ENCODE assay signal across 12 cellular contexts in the genomic region with DNA sequence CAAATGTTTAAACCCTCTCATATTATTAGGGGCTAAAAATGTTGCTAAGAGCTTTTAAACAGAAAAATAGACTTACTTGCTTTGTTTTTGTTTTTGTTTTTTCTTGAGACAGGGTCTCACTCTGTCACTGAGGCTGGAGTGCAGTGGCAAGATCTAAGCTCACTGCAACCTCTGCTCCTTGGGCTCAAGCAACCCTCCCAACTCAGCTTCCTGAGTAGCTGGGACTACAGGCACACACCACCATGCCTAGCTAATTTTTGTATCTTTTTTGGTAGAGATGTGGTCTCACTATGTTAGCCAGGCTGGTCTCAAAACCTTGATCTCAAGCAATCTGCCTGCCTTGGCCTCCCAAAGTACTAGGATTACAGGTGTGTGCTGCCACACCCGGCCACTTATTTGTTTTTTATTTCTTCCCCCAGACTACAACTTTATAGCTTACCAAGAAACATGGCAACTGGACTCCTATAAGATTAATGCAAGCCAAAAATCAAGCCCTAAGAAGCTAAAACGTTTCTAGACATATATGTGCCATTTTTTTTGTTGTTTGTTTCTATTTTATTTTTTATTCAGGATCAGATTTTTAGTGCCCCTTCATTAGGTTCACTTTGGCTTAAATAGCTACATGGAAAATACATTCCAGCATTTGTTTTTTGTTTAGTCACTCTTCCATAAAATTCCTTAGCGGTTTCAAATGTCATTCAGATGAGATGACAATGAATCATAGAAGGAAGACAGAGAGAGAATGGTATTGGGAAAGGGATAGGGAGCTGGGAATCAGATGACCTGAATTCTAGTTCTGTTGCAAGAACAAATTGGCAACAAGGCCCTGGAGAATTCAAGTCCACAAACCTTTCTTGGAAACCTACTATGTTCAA.
DNase-seq lines count a peak whose midpoint lies in the region; ATAC-seq, FAIRE-seq and TF ChIP-seq lines count a peak whose summit lies in the region.
"Had no signal": no experiment of that assay in that cellular context is flagged by ENCODE, and none has a peak within 500 bp of the region (broad histone marks: within the 10 kb centered on the region; RNA-seq: fewer than 3 reads in every experiment).

No MANE protein-coding gene starts in this region.

- no peak overlapping the region for H3K23ac ChIP-seq in trophoblast cell (ENCODE audit: low read length)

- H2BK12ac ChIP-seq in trophoblast cell (ENCODE audit: low read length), result no peak overlapping the region

- H4K8ac ChIP-seq in trophoblast cell (ENCODE audit: low read depth, low read length), result no peak overlapping the region

- in situ Hi-C loops in Panc1 (cut with HindIII; ENCODE audit: low pct_unique_long_range_greater_than_20kb, low sequenced_read_pairs), result no loop called here

- H3K79me2 ChIP-seq in endothelial cell of umbilical vein (ENCODE audit: control insufficient read depth, insufficient read depth, low read length) (no peaks in the 10 kb centered on the region), trophoblast cell (ENCODE audit: control insufficient read depth, insufficient read depth, low read length, poor library complexity) (no peaks in the 10 kb centered on the region)

- H4K91ac ChIP-seq in trophoblast cell (ENCODE audit: low read depth, low read length), result no peak overlapping the region

- POLR2A ChIA-PET in Panc1 (lab: Charles Lee) (interaction anchor here (0.6 kb wide), 1 partner anchor 148 kb away, joined by 3 read pairs; no protein-coding TSS in a partner anchor), endothelial cell of umbilical vein (lab: Charles Lee) (no interaction called here)

- peak overlapping the region; percentile 74 for H3K27ac ChIP-seq in Panc1 (ENCODE audit: low read length)
- H3K27ac ChIP-seq in endothelial cell of umbilical vein (ENCODE audit: insufficient read depth, low read depth, low read length), result peak overlapping the region; percentile 46
- H3K27ac ChIP-seq in trophoblast cell (ENCODE audit: low read depth, low read length), result no peak overlapping the region
- H3K27ac ChIP-seq: thoracic aorta had no signal

- H3K36me3 ChIP-seq in Panc1 (ENCODE audit: control insufficient read depth, insufficient read depth, low read length) (no peaks in the 10 kb centered on the region), endothelial cell of umbilical vein (ENCODE audit: control insufficient read depth in 2 of 2, extremely low read depth in 1 of 2, insufficient read depth in 2 of 2, low read length in 2 of 2) (no peaks in the 10 kb centered on the region), trophoblast cell (ENCODE audit: control insufficient read depth in 1 of 2, insufficient read depth in 2 of 2, low read length in 2 of 2) (no peaks in the 10 kb centered on the region)
- H3K36me3 ChIP-seq: thoracic aorta had no signal

- H2AFZ ChIP-seq in endothelial cell of umbilical vein (ENCODE audit: low read depth, low read length) (peak overlapping the region; percentile 81), trophoblast cell (ENCODE audit: insufficient read depth, low read length, poor library complexity) (no peak overlapping the region)

- dilution Hi-C loops in endothelial cell of umbilical vein (cut with MboI; ENCODE audit: extremely low pct_ligation_motif_present, low sequenced_read_pairs), result no loop called here

- peak; percentile 95 for DNase-seq in EH (ENCODE audit: low read depth)
- DNase-seq in Panc1 (ENCODE audit: low read depth, low spot score), result peak; percentile 98
- peak; percentile 11 for DNase-seq in endothelial cell of umbilical vein (ENCODE audit: low read depth, low spot score)
- peak; percentile 45 to 85 for DNase-seq in trophoblast cell
- DNase-seq in left lobe of liver (ENCODE audit: low spot score), result no peak
- DNase-seq in NOMO-1 (lab: John Stamatoyannopoulos, UW; ENCODE audit: unreplicated experiment in 2 of 2), result no peak
- no peak for DNase-seq in NCI-H1436 (lab: John Stamatoyannopoulos, UW)
- DNase-seq: Calu3, immature natural killer cell, NCI-H1048 had no signal

- H2AK5ac ChIP-seq in trophoblast cell (ENCODE audit: low read length), result no peak overlapping the region

- no peak overlapping the region for H3K14ac ChIP-seq in trophoblast cell (ENCODE audit: low read length)

- H3K4me3 ChIP-seq in Panc1 (ENCODE audit: low read depth in 2 of 2, low read length in 2 of 2) (peak overlapping the region in 1 of 2 experiments; percentile 8; a peak in 1 of 4 replicates), endothelial cell of umbilical vein (replicated peaks in 1 of 3; ENCODE audit: insufficient read depth in 1 of 3, low read depth in 1 of 3, low read length in 3 of 3) (no peak overlapping the region), trophoblast cell (ENCODE audit: low read depth, low read length) (no peak overlapping the region)
- H3K4me3 ChIP-seq: thoracic aorta had no signal

- peak; percentile 21 for FAIRE-seq in endothelial cell of umbilical vein (lab: Jason Lieb, UNC)

- H4K12ac ChIP-seq in trophoblast cell (ENCODE audit: low read depth, low read length), result no peak overlapping the region

- CTCF ChIA-PET in Panc1 (lab: Charles Lee) (interaction anchor here (0.6 to 1.0 kb wide), 4 partner anchors 9 to 139 kb away, joined by 3 to 8 read pairs (median 4); no protein-coding TSS in a partner anchor), endothelial cell of umbilical vein (lab: Charles Lee) (interaction anchor here (0.7 to 1.8 kb wide), 10 partner anchors 9 to 251 kb away, joined by 3 to 7 read pairs (median 3); no protein-coding TSS in a partner anchor)

- no peaks in the 10 kb centered on the region for H3K27me3 ChIP-seq in Panc1 (ENCODE audit: control insufficient read depth, insufficient read depth, low read length)
- H3K27me3 ChIP-seq in endothelial cell of umbilical vein (ENCODE audit: control insufficient read depth in 2 of 2, insufficient read depth in 2 of 2, low read length in 2 of 2), result no peaks in the 10 kb centered on the region
- H3K27me3 ChIP-seq in trophoblast cell (ENCODE audit: insufficient read depth, low read length), result no peaks in the 10 kb centered on the region

- peak; percentile 85 for ATAC-seq in Panc1
- ATAC-seq in left lobe of liver, result no peak
- ATAC-seq in HG03175 (IDR thresholded peaks at IDR 0.05; ENCODE audit: unreplicated experiment), result no peak

- H3K9ac ChIP-seq in endothelial cell of umbilical vein (replicated peaks; ENCODE audit: extremely low read depth, insufficient read depth, low read length) (no peak overlapping the region), trophoblast cell (ENCODE audit: low read length) (no peak overlapping the region)

- no peak for TF ChIP-seq CTCF in Panc1 (IDR thresholded peaks at IDR 0.05)
- TF ChIP-seq CTCF in endothelial cell of umbilical vein (IDR thresholded peaks at IDR 0.05; ENCODE audit: extremely low read depth in 1 of 2, insufficient read depth in 1 of 2, low read depth in 1 of 2, low read length in 2 of 2), result no peak

- no CpG with 5 or more reads among the region's 3 CpGs for WGBS in trophoblast cell (ENCODE audit: extremely low coverage, insufficient coverage, insufficient read length)

- H3K9me3 ChIP-seq in Panc1 (ENCODE audit: control insufficient read depth, insufficient read depth, low read depth, low read length) (no peaks in the 10 kb centered on the region), endothelial cell of umbilical vein (replicated peaks; ENCODE audit: control insufficient read depth, insufficient read depth, low read length) (no peaks in the 10 kb centered on the region), trophoblast cell (ENCODE audit: insufficient read depth, low read depth, low read length) (no peaks in the 10 kb centered on the region)
- H3K9me3 ChIP-seq: thoracic aorta had no signal

- H3K9me1 ChIP-seq in endothelial cell of umbilical vein (replicated peaks; ENCODE audit: control insufficient read depth, extremely low read depth, insufficient read depth, low read length), result no peaks in the 10 kb centered on the region

- H3K4me2 ChIP-seq in endothelial cell of umbilical vein (ENCODE audit: insufficient read depth, low read length), result no peak overlapping the region
- H3K4me2 ChIP-seq in trophoblast cell (ENCODE audit: low read length), result no peak overlapping the region

- peaks cover 25% of the 10 kb centered on the region for H3K4me1 ChIP-seq in Panc1 (ENCODE audit: control insufficient read depth, insufficient read depth, low read length)
- peaks cover 4% of the 10 kb centered on the region for H3K4me1 ChIP-seq in endothelial cell of umbilical vein (ENCODE audit: control insufficient read depth, extremely low read depth, insufficient read depth, low read length)
- no peaks in the 10 kb centered on the region for H3K4me1 ChIP-seq in trophoblast cell (ENCODE audit: control insufficient read depth in 1 of 2, insufficient read depth in 2 of 2, low read length in 2 of 2)

- BruUV-seq in Panc1 (replicated peaks; lab: Mats Ljungman, UMichigan) (no TSS peak), endothelial cell of umbilical vein (replicated peaks; lab: Mats Ljungman, UMichigan) (no TSS peak)

- H4K20me1 ChIP-seq in endothelial cell of umbilical vein (replicated peaks; ENCODE audit: control insufficient read depth, extremely low read depth, insufficient read depth, low read length), result no peaks in the 10 kb centered on the region

- H2BK5ac ChIP-seq in trophoblast cell (ENCODE audit: low read depth, low read length, poor library complexity), result no peak overlapping the region

- H3K4ac ChIP-seq in trophoblast cell (ENCODE audit: low read depth, low read length), result no peak overlapping the region

- H3K18ac ChIP-seq in trophoblast cell (ENCODE audit: low read length), result no peak overlapping the region

- H3K79me1 ChIP-seq in trophoblast cell (ENCODE audit: low read length), result no peaks in the 10 kb centered on the region

- intact Hi-C loops in Panc1 (cut with micrococcal nuclease; ENCODE audit: unreplicated experiment), result no loop called here
- intact Hi-C loops in endothelial cell of umbilical vein (cut with micrococcal nuclease), result no loop called here

- H2BK120ac ChIP-seq in trophoblast cell (ENCODE audit: insufficient read depth, low read length, poor library complexity), result no peak overlapping the region

- no peak for TF ChIP-seq POLR2A in endothelial cell of umbilical vein (IDR thresholded peaks at IDR 0.05; ENCODE audit: low read depth, low read length)

TF ChIP-seq in endothelial cell of umbilical vein, 7 proteins besides CTCF, POLR2A, EP300 and RAD21:
- TF ChIP-seq JUN (IDR thresholded peaks at IDR 0.05; ENCODE audit: borderline replicate concordance, insufficient read depth, insufficient read length, low read depth) (no peak), FOS (IDR thresholded peaks at IDR 0.05; ENCODE audit: borderline replicate concordance, insufficient read depth, low read length) (peak; percentile 15)

Comparison
In these comparisons a context has a peak if more than half of its experiments do, and no peak if none do; other contexts are left out.
1. DNase-seq: peak in EH (single experiment), Panc1 (single experiment), endothelial cell of umbilical vein (single experiment) and trophoblast cell (2 of 2); none in left lobe of liver (single experiment), NOMO-1 (0 of 2) and NCI-H1436 (single experiment).